In the genomic region with DNA sequence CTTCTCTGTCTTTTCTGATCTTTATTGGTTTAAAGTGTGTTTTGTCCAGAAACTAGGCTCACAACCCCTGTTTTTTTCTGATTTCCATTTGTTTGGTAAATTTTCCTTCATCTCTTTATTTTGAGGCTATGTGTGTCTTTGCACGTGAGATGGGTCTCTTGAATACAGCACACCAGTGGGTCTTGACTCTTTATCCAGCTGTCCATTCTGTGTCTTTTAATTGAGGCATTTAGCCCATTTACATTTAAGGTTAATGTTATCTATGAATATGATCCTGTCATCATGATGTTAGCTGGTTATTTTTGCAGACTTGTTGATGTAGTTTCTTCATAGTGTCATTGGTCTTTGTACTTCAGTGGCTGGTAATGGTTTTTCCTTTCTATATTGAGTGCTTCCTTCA, we compare ENCODE assay signal across 1 cellular context.
TF ChIP-seq lines count a peak whose summit lies in the region.

No MANE protein-coding gene starts in this region.

TF ChIP-seq in HEK293, 187 proteins besides CTCF, POLR2A, EP300 and RAD21 (continued from another document):
- no peak for TF ChIP-seq ZNF37A (tag by site-specific recombination; IDR thresholded peaks at IDR 0.05)
- TF ChIP-seq PRDM1 (tag by site-specific recombination; IDR thresholded peaks at IDR 0.05): no peak
- TF ChIP-seq INSM2 (tag by site-specific recombination; IDR thresholded peaks at IDR 0.05): no peak
- peak; percentile 92 for TF ChIP-seq ZNF529 (tag by site-specific recombination; IDR thresholded peaks at IDR 0.05; ENCODE audit: insufficient replicate concordance)
- TF ChIP-seq ZNF558 (tag by site-specific recombination; IDR thresholded peaks at IDR 0.05): no peak
- TF ChIP-seq ZFHX2 (tag by site-specific recombination; conservative IDR thresholded peaks at IDR 0.05): no peak
- no peak for TF ChIP-seq ZNF223 (tag by site-specific recombination; IDR thresholded peaks at IDR 0.05)
- TF ChIP-seq ZNF10 (tag by site-specific recombination; IDR thresholded peaks at IDR 0.05): no peak
- no peak for TF ChIP-seq BCL11A (tag by site-specific recombination; IDR thresholded peaks at IDR 0.05; ENCODE audit: low read depth)
- no peak for TF ChIP-seq SP7 (tag by site-specific recombination; IDR thresholded peaks at IDR 0.05)
